ENCODE assay signal across 7 cellular contexts in the genomic region with DNA sequence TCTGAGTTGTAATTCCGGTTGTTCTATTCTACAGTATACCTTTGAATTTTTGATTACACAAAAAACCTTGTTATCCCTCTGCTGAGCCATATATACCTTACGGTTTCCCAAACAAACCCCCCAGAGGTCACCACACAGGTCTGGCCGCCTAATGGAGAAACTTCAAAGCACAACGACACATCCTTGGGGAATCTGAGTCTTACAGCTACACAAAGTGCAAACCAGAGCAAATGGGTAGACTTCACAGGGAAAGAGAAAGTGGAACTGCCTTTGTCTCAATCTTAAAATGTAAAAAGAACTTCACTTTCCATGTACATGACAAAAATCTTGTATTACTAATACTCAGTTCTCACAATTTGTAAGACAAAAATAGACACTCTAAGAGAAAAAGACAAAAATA. TPM values are rescaled to one million over a fixed set of nuclear protein-coding genes. Genes with fewer than 3 reads are reported as not detected.
DNase-seq lines count a peak whose midpoint lies in the region; ATAC-seq and TF ChIP-seq lines count a peak whose summit lies in the region.

No MANE protein-coding gene starts in this region.

- H3T11ph ChIP-seq in H9 (ENCODE audit: low read length), result no peak overlapping the region

- no peak overlapping the region for H2BK5ac ChIP-seq in H9 (ENCODE audit: insufficient read length, low read length)

- H4K5ac ChIP-seq in H9 (ENCODE audit: insufficient read length, low read depth, low read length), result no peak overlapping the region

- intact Hi-C loops in activated T-helper 1 cell treated with anti-CD3 and anti-CD28 coated beads, Interleukin-12 subunit alpha, Interleukin-12 subunit beta, Interleukin-2, Interleukin-4 antibody, amounts not matched to agents 30 ng/mL and 10 ng/mL and 1 ng/mL, durations not matched to agents 14 hours and 24 hours and 36 hours (cut with micrococcal nuclease), result loop anchor here (2.0 to 10.0 kb wide), 3 partner anchors 14 to 1284 kb away; a partner anchor contains a TSS

- H3K27me3 Mint-ChIP-seq in H9 (ENCODE audit: low read depth) (peaks cover 3% of the 10 kb centered on the region), endodermal cell (ENCODE audit: insufficient read depth) (no peaks in the 10 kb centered on the region)
- H3K27me3 Mint-ChIP-seq in activated T-helper 1 cell treated with anti-CD3 and anti-CD28 coated beads, Interleukin-12 subunit alpha, Interleukin-12 subunit beta, Interleukin-2, Interleukin-4 antibody, amounts not matched to agents 30 ng/mL and 10 ng/mL and 1 ng/mL, durations not matched to agents 14 hours and 24 hours and 36 hours (ENCODE audit: insufficient read depth), result peaks cover 2% of the 10 kb centered on the region

- H3K27ac Mint-ChIP-seq in H9 (no peak overlapping the region), endodermal cell (no peak overlapping the region)
- peak overlapping the region; percentile 91 for H3K27ac Mint-ChIP-seq in activated T-helper 1 cell treated with anti-CD3 and anti-CD28 coated beads, Interleukin-12 subunit alpha, Interleukin-12 subunit beta, Interleukin-2, Interleukin-4 antibody, amounts not matched to agents 30 ng/mL and 10 ng/mL and 1 ng/mL, durations not matched to agents 14 hours and 24 hours and 36 hours

- no peak for DNase-seq in H9
- DNase-seq in activated T-helper 1 cell treated with anti-CD3 and anti-CD28 coated beads, Interleukin-12 subunit alpha, Interleukin-12 subunit beta, Interleukin-2, Interleukin-4 antibody, amounts not matched to agents 30 ng/mL and 10 ng/mL and 1 ng/mL, durations not matched to agents 14 hours and 24 hours and 36 hours (ENCODE audit: low spot score), result no peak
- peak; percentile 63 for DNase-seq in iris pigment epithelial cell (ENCODE audit: low read depth)
- no peak for DNase-seq in endodermal cell
- no peak for DNase-seq in superior temporal gyrus (ENCODE audit: extremely low spot score)

- H4K20me1 ChIP-seq in H9 (ENCODE audit: control insufficient read depth, insufficient read depth, insufficient read length), result no peaks in the 10 kb centered on the region

- H2BK20ac ChIP-seq in H9 (ENCODE audit: low read depth, low read length, poor library complexity, severe bottlenecking), result no peak overlapping the region

- no peak overlapping the region for H2BK120ac ChIP-seq in H9 (ENCODE audit: low read depth, low read length, poor library complexity, severe bottlenecking)

- no peak overlapping the region for H3K14ac ChIP-seq in H9 (ENCODE audit: insufficient read depth, low read length)

- no peak overlapping the region for H3K18ac ChIP-seq in H9 (ENCODE audit: insufficient read length, low read depth, low read length)

- no peak overlapping the region for H2AFZ ChIP-seq in H9 (ENCODE audit: low read length)

- H3K79me2 ChIP-seq in H9 (ENCODE audit: insufficient read depth, low read length), result peaks cover 5% of the 10 kb centered on the region; the same call in 1 of the 2 replicates

- H2BK15ac ChIP-seq in H9 (ENCODE audit: low read depth, low read length), result no peak overlapping the region

- no peak overlapping the region for H3K56ac ChIP-seq in H9 (ENCODE audit: insufficient read length, low read depth, low read length)

- H3K79me1 ChIP-seq in H9 (ENCODE audit: insufficient read depth, low read depth, low read length, poor library complexity, severe bottlenecking), result peaks cover 3% of the 10 kb centered on the region

- no peak overlapping the region for H4K91ac ChIP-seq in H9 (ENCODE audit: insufficient read length, low read depth, low read length)

- no CpG with 5 or more reads among the region's 4 CpGs for WGBS in H9 (ENCODE audit: extremely low coverage, insufficient read length, low lambda C conversion rate)
- WGBS in endodermal cell (ENCODE audit: insufficient coverage in 1 of 2, insufficient read length in 1 of 2), 2 experiments, result 71 to 87% methylated on average over 1 to 4 of the region's 4 CpGs

- H2BK12ac ChIP-seq in H9 (ENCODE audit: insufficient read length, low read depth, low read length), result no peak overlapping the region

- ATAC-seq in GM21723 (IDR thresholded peaks at IDR 0.05; ENCODE audit: unreplicated experiment), result no peak

- H3K4me2 ChIP-seq in H9 (ENCODE audit: insufficient read depth, insufficient read length, low read length), result no peak overlapping the region

- no peaks in the 10 kb centered on the region for H3K9me3 ChIP-seq in H9 (ENCODE audit: control insufficient read depth, low read depth, low read length)
- H3K9me3 ChIP-seq in stomach smooth muscle (ENCODE audit: control insufficient read depth in 2 of 2, low read length in 2 of 2), result no peaks in the 10 kb centered on the region
- peaks cover 5% of the 10 kb centered on the region for H3K9me3 ChIP-seq in endodermal cell (ENCODE audit: control insufficient read depth, low read length)

- H3K23me2 ChIP-seq in H9 (ENCODE audit: insufficient read length, low read depth, low read length, poor library complexity, severe bottlenecking), result peaks cover 8% of the 10 kb centered on the region

- H3K27ac ChIP-seq in H9 (ENCODE audit: insufficient read length, low read depth, low read length) (no peak overlapping the region), stomach smooth muscle (ENCODE audit: low read length) (peak overlapping the region; percentile 81), endodermal cell (ENCODE audit: low read depth, low read length) (no peak overlapping the region)

- no peaks in the 10 kb centered on the region for H3K27me3 ChIP-seq in H9 (ENCODE audit: insufficient read depth, low read length)
- no peaks in the 10 kb centered on the region for H3K27me3 ChIP-seq in stomach smooth muscle (ENCODE audit: control insufficient read depth in 1 of 2, insufficient read depth in 2 of 2, low read length in 2 of 2)
- H3K27me3 ChIP-seq in endodermal cell (ENCODE audit: control insufficient read depth, insufficient read depth, low read length, poor library complexity, severe bottlenecking), result no peaks in the 10 kb centered on the region

- H3K4me1 ChIP-seq in H9 (ENCODE audit: insufficient read depth, low read length) (no peaks in the 10 kb centered on the region; the same call in 1 of the 2 replicates), stomach smooth muscle (ENCODE audit: control insufficient read depth, insufficient read depth, low read length) (peaks cover 39% of the 10 kb centered on the region), endodermal cell (ENCODE audit: control insufficient read depth, insufficient read depth, low read length) (no peaks in the 10 kb centered on the region)

- TF ChIP-seq CTCF in H9 (conservative IDR thresholded peaks at IDR 0.05) (no peak), endodermal cell (conservative IDR thresholded peaks at IDR 0.05) (no peak)

- no peaks in the 10 kb centered on the region for H3K36me3 ChIP-seq in stomach smooth muscle (ENCODE audit: control insufficient read depth in 2 of 2, insufficient read depth in 2 of 2, low read length in 2 of 2)
- H3K36me3 ChIP-seq in endodermal cell (ENCODE audit: control insufficient read depth, insufficient read depth, low read length), result peaks cover 3% of the 10 kb centered on the region

- no peak overlapping the region for H3K4ac ChIP-seq in H9 (ENCODE audit: low read depth, low read length)

- no peak overlapping the region for H3K23ac ChIP-seq in H9 (ENCODE audit: insufficient read length, low read depth, low read length)

- H2AK5ac ChIP-seq in H9 (ENCODE audit: insufficient read length, low read length), result no peak overlapping the region

- peak overlapping the region; percentile 29 to 40; a peak in 1 of 5 replicates for H3K4me3 Mint-ChIP-seq in H9
- peak overlapping the region; percentile 89 for H3K4me3 Mint-ChIP-seq in activated T-helper 1 cell treated with anti-CD3 and anti-CD28 coated beads, Interleukin-12 subunit alpha, Interleukin-12 subunit beta, Interleukin-2, Interleukin-4 antibody, amounts not matched to agents 30 ng/mL and 10 ng/mL and 1 ng/mL, durations not matched to agents 14 hours and 24 hours and 36 hours
- H3K4me3 Mint-ChIP-seq in endodermal cell, result no peak overlapping the region

- peak overlapping the region; percentile 33 to 83 for H3K4me3 ChIP-seq in stomach smooth muscle (ENCODE audit: low read length in 2 of 2)
- no peak overlapping the region for H3K4me3 ChIP-seq in endodermal cell (ENCODE audit: low read length)

- H3K36me3 Mint-ChIP-seq in H9 (ENCODE audit: insufficient read depth in 1 of 3, low read depth in 3 of 3), result peaks cover 7 to 12% (median 10%) of the 10 kb centered on the region in 3 experiments; a peak in 6 of 7 replicates
- H3K36me3 Mint-ChIP-seq in activated T-helper 1 cell treated with anti-CD3 and anti-CD28 coated beads, Interleukin-12 subunit alpha, Interleukin-12 subunit beta, Interleukin-2, Interleukin-4 antibody, amounts not matched to agents 30 ng/mL and 10 ng/mL and 1 ng/mL, durations not matched to agents 14 hours and 24 hours and 36 hours (ENCODE audit: low read depth), result peaks cover 8% of the 10 kb centered on the region
- peaks cover 25% of the 10 kb centered on the region for H3K36me3 Mint-ChIP-seq in endodermal cell (ENCODE audit: low read depth)

- no peak overlapping the region for H3K9ac ChIP-seq in H9 (ENCODE audit: extremely low read depth, insufficient read length, low read length)
- H3K9ac ChIP-seq in stomach smooth muscle (ENCODE audit: low read length in 2 of 2), result peak overlapping the region; percentile 58 to 59
- H3K9ac ChIP-seq in endodermal cell (ENCODE audit: extremely low read depth, low read length, poor library complexity, severe bottlenecking), result no peak overlapping the region

- peaks cover 14 to 18% of the 10 kb centered on the region in 2 experiments for H3K4me1 Mint-ChIP-seq in H9
- H3K4me1 Mint-ChIP-seq in activated T-helper 1 cell treated with anti-CD3 and anti-CD28 coated beads, Interleukin-12 subunit alpha, Interleukin-12 subunit beta, Interleukin-2, Interleukin-4 antibody, amounts not matched to agents 30 ng/mL and 10 ng/mL and 1 ng/mL, durations not matched to agents 14 hours and 24 hours and 36 hours (ENCODE audit: low read depth), result peaks cover 36% of the 10 kb centered on the region
- peaks cover 11% of the 10 kb centered on the region for H3K4me1 Mint-ChIP-seq in endodermal cell

- peaks cover 0 to 3% of the 10 kb centered on the region in 2 experiments; a peak in 2 of 5 replicates for H3K9me3 Mint-ChIP-seq in H9
- no peaks in the 10 kb centered on the region for H3K9me3 Mint-ChIP-seq in activated T-helper 1 cell treated with anti-CD3 and anti-CD28 coated beads, Interleukin-12 subunit alpha, Interleukin-12 subunit beta, Interleukin-2, Interleukin-4 antibody, amounts not matched to agents 30 ng/mL and 10 ng/mL and 1 ng/mL, durations not matched to agents 14 hours and 24 hours and 36 hours
- H3K9me3 Mint-ChIP-seq in endodermal cell, result peaks cover 13% of the 10 kb centered on the region

- no peak overlapping the region for H4K8ac ChIP-seq in H9 (replicated peaks; ENCODE audit: insufficient read length, low read depth, low read length)

RNA-seq across cellular contexts. Expression of a gene that starts 2.7 kb away (rescaled TPM):
- total RNA-seq in H9 (2021) (24.2 and 26.6 TPM in 2 replicates), endodermal cell (10 to 100 TPM; 18.6 to 22.1 TPM)
- 40.7 and 41.3 TPM in 2 replicates for total RNA-seq in activated T-helper 1 cell treated with anti-CD3 and anti-CD28 coated beads, Interleukin-12 subunit alpha, Interleukin-12 subunit beta, Interleukin-2, Interleukin-4 antibody, amounts not matched to agents 30 ng/mL and 10 ng/mL and 1 ng/mL, durations not matched to agents 14 hours and 24 hours and 36 hours
- polyA plus RNA-seq in endodermal cell (2013, experiment 1 of 2), result 13.4 TPM
- polyA plus RNA-seq in endodermal cell (2013, experiment 2 of 2), result 9.5 TPM

RNA-seq across cellular contexts. Expression of a gene that starts 11.3 kb away (rescaled TPM):
- 47.1 and 52.2 TPM in 2 replicates for total RNA-seq in H9 (2021)
- 39.9 and 40.8 TPM in 2 replicates for total RNA-seq in activated T-helper 1 cell treated with anti-CD3 and anti-CD28 coated beads, Interleukin-12 subunit alpha, Interleukin-12 subunit beta, Interleukin-2, Interleukin-4 antibody, amounts not matched to agents 30 ng/mL and 10 ng/mL and 1 ng/mL, durations not matched to agents 14 hours and 24 hours and 36 hours
- 10 to 100 TPM; 56.4 to 62.4 TPM for total RNA-seq in endodermal cell
- 67.5 TPM for polyA plus RNA-seq in endodermal cell (2013, experiment 1 of 2)
- 73.4 TPM for polyA plus RNA-seq in endodermal cell (2013, experiment 2 of 2)

Comparison
In these comparisons a context has a peak if more than half of its experiments do, and no peak if none do; other contexts are left out.
1. H3K9ac ChIP-seq: peak in stomach smooth muscle (2 of 2); none in H9 (single experiment) and endodermal cell (single experiment).